ENCODE assay signal across 17 cellular contexts in the genomic region with DNA sequence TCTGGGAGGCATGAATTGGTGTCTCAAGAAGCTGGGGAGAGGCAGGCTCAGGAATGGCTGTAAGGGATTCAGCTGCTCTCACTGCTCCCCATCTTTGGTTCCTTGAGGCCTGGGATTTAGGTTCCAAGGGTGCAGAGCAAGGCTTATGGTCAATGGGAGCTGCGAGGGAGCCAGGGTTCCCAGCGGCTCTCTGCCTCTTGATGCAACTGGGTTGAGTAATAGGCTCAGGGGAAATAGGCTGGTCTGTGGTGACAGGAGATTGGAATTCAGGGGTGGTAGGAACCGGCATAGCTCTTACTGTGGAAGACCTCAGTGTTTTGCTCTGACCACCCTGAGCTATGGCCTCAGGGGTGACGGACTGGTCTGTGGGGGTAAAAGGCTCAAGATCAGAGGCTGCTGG.
"Had no signal": no experiment of that assay in that cellular context is flagged by ENCODE, and none has a peak within 500 bp of the region (broad histone marks: within the 10 kb centered on the region; RNA-seq: fewer than 3 reads in every experiment).

No MANE protein-coding gene starts in this region.

- ATAC-seq: activated CD8-positive, alpha-beta T cell treated with anti-CD3 and anti-CD28 coated beads, Interleukin-2, amount 10 ng/mL, durations not matched to agents 7 days and 5 days; foreskin keratinocyte; sciatic nerve had no signal

- DNase-seq: activated B cell treated with CpG ODN at 0.5 μM for 24 hours; activated CD4-positive, alpha-beta T cell treated with anti-CD3 and anti-CD28 coated beads, Interleukin-2, amount 10 ng/mL, durations not matched to agents 24 days and 14 days; activated CD8-positive, alpha-beta memory T cell treated with anti-CD3 and anti-CD28 coated beads, Interleukin-2, amount 50 U/mL, for 4 hours; activated CD8-positive, alpha-beta T cell treated with anti-CD3 and anti-CD28 coated beads, Interleukin-2, amount 10 ng/mL, durations not matched to agents 7 days and 5 days; activated naive CD4-positive, alpha-beta T cell; activated T-cell treated with anti-CD3 and anti-CD28 coated beads, Interleukin-2, amount 50 U/mL, for 48 hours; colonic mucosa; foreskin keratinocyte; glutamatergic neuron; immature natural killer cell; nephron progenitor cell; stimulated activated CD4-positive, alpha-beta T cell treated with anti-CD3 and anti-CD28 coated beads, Interleukin-1b, Interleukin-23, amount 100 ng/mL, for 48 hours had no signal

- H3K4me3 ChIP-seq: colonic mucosa, lung had no signal

- H3K27ac ChIP-seq: colonic mucosa, foreskin keratinocyte had no signal

- H3K36me3 ChIP-seq: colonic mucosa had no signal

- H3K4me1 ChIP-seq: colonic mucosa, foreskin keratinocyte had no signal

- H3K9me3 Mint-ChIP-seq: activated B cell treated with CpG ODN at 0.5 μM for 24 hours; activated CD4-positive, alpha-beta T cell treated with anti-CD3 and anti-CD28 coated beads, Interleukin-2, amount 10 ng/mL, durations not matched to agents 24 days and 14 days; immature natural killer cell; mesothelial cell of epicardium; nephron progenitor cell; T-helper 1 cell treated with Interleukin-12 subunit alpha and Interleukin-12 subunit beta and Interleukin-4 antibody, amounts not matched to agents 30 μg/mL and 1 μg/mL, for 36 hours had no signal

- H3K4me1 Mint-ChIP-seq: activated B cell treated with CpG ODN at 0.5 μM for 24 hours, immature natural killer cell, mesothelial cell of epicardium had no signal

- H3K27me3 Mint-ChIP-seq: activated B cell treated with CpG ODN at 0.5 μM for 24 hours; activated CD4-positive, alpha-beta T cell treated with anti-CD3 and anti-CD28 coated beads, Interleukin-2, amount 10 ng/mL, durations not matched to agents 24 days and 14 days had no signal

- H3K4me3 Mint-ChIP-seq: activated B cell treated with CpG ODN at 0.5 μM for 24 hours; activated CD4-positive, alpha-beta T cell treated with anti-CD3 and anti-CD28 coated beads, Interleukin-2, amount 10 ng/mL, durations not matched to agents 24 days and 14 days; activated CD8-positive, alpha-beta T cell treated with anti-CD3 and anti-CD28 coated beads, Interleukin-2, amount 10 ng/mL, durations not matched to agents 7 days and 5 days; immature natural killer cell; mesothelial cell of epicardium; nephron progenitor cell; T-helper 1 cell treated with Interleukin-12 subunit alpha and Interleukin-12 subunit beta and Interleukin-4 antibody, amounts not matched to agents 30 μg/mL and 1 μg/mL, for 36 hours had no signal

- H3K27ac Mint-ChIP-seq: activated B cell treated with CpG ODN at 0.5 μM for 24 hours; activated CD4-positive, alpha-beta T cell treated with anti-CD3 and anti-CD28 coated beads, Interleukin-2, amount 10 ng/mL, durations not matched to agents 24 days and 14 days; mesothelial cell of epicardium; T-helper 1 cell treated with Interleukin-12 subunit alpha and Interleukin-12 subunit beta and Interleukin-4 antibody, amounts not matched to agents 30 μg/mL and 1 μg/mL, for 36 hours had no signal

- H3K27me3 ChIP-seq: colonic mucosa, foreskin keratinocyte had no signal

- H3K9me3 ChIP-seq: colonic mucosa had no signal

- FAIRE-seq: urothelium cell line had no signal
